Comparison of ENCODE assay signal across 21 cellular contexts in the genomic region with DNA sequence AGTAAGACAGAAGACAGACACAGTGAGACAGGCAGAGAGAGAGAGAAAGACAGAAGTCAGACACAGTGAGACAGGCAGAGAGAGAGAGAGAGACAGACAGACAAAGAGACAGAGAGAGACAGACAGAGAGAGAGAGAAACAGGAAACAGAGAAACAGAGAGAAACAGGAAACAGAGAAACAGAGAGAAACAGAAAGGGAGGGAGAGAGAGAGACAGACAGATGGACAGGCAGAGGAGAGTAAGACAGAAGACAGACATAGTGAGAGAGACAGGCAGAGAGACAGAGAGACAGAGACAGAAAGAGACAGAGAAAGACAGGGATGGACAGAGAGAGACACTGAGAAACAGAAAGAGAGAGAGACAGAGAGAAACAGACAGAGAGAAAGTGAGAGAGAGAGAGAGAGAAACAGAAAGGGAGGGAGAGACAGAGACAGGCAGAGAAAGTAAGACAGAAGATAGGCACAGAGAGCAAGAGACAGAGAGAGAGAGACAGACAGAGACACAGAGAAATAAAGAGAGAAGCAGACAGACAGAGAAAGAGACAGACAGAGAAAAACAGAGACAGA.
"Had no signal": no experiment of that assay in that cellular context is flagged by ENCODE, and none has a peak within 500 bp of the region (broad histone marks: within the 10 kb centered on the region; RNA-seq: fewer than 3 reads in every experiment).

No MANE protein-coding gene starts in this region.

- H3K36me3 Mint-ChIP-seq: activated naive CD4-positive, alpha-beta T cell treated with anti-CD3 and anti-CD28 coated beads, Interleukin-2, amount 50 U/mL, for 72 hours; memory B cell; WTC11 had no signal

- H3K4me3 Mint-ChIP-seq: activated CD8-positive, alpha-beta T cell treated with anti-CD3 and anti-CD28 coated beads, Interleukin-2, amount 10 ng/mL, durations not matched to agents 7 days and 5 days; memory B cell; naive thymus-derived CD8-positive, alpha-beta T cell; WTC11 had no signal

- ATAC-seq: activated CD8-positive, alpha-beta T cell treated with anti-CD3 and anti-CD28 coated beads, Interleukin-2, amount 10 ng/mL, durations not matched to agents 7 days and 5 days; activated naive CD4-positive, alpha-beta T cell treated with anti-CD3 and anti-CD28 coated beads, Interleukin-2, amount 50 U/mL, for 72 hours; esophagus mucosa; left lobe of liver; naive thymus-derived CD8-positive, alpha-beta T cell; WTC11 had no signal

- H3K4me1 Mint-ChIP-seq: memory B cell, WTC11 had no signal

- H3K36me3 ChIP-seq: neutrophil, right atrium auricular region, tibial nerve, uterus had no signal

- H3K27me3 ChIP-seq: right atrium auricular region, uterus had no signal

- H3K9me3 Mint-ChIP-seq: activated naive CD4-positive, alpha-beta T cell treated with anti-CD3 and anti-CD28 coated beads, Interleukin-2, amount 50 U/mL, for 72 hours; WTC11 had no signal

- H3K27ac Mint-ChIP-seq: activated CD8-positive, alpha-beta T cell treated with anti-CD3 and anti-CD28 coated beads, Interleukin-2, amount 10 ng/mL, durations not matched to agents 7 days and 5 days; memory B cell; naive thymus-derived CD8-positive, alpha-beta T cell; WTC11 had no signal

- H3K27ac ChIP-seq: neutrophil, right atrium auricular region, tibial nerve, uterus had no signal

- H3K4me1 ChIP-seq: uterus had no signal

- DNase-seq: activated CD4-positive, alpha-beta T cell treated with anti-CD3 and anti-CD28 coated beads for 4 hours; activated CD8-positive, alpha-beta memory T cell treated with anti-CD3 and anti-CD28 coated beads, Interleukin-2, amount 50 U/mL, for 4 hours; activated CD8-positive, alpha-beta T cell treated with anti-CD3 and anti-CD28 coated beads, Interleukin-2, amount 10 ng/mL, durations not matched to agents 7 days and 5 days; activated effector memory CD4-positive, alpha-beta T cell treated with anti-CD3 and anti-CD28 coated beads, Interleukin-2, amount 50 U/mL, for 16 hours; activated T-cell treated with anti-CD3 and anti-CD28 coated beads, Interleukin-2, amount 50 U/mL, for 48 hours; islet precursor cell; naive thymus-derived CD8-positive, alpha-beta T cell; small intestine; stimulated activated CD4-positive, alpha-beta T cell treated with anti-CD3 and anti-CD28 coated beads, Interleukin-4, amount 100 ng/mL, for 4 hours; stimulated activated CD8-positive, alpha-beta memory T cell treated with anti-CD3 and anti-CD28 coated beads, Interleukin-4, amount 100 ng/mL, for 48 hours; stimulated activated naive CD4-positive, alpha-beta T cell treated with Interleukin-2 at 50 U/mL for 16 hours; substantia nigra; uterus had no signal

- H3K9me3 ChIP-seq: neutrophil, right atrium auricular region, tibial nerve, uterus had no signal

- H3K4me3 ChIP-seq: right atrium auricular region, tibial nerve, uterus had no signal
